Comparison of ENCODE assay signal across 8 cellular contexts in the genomic region with DNA sequence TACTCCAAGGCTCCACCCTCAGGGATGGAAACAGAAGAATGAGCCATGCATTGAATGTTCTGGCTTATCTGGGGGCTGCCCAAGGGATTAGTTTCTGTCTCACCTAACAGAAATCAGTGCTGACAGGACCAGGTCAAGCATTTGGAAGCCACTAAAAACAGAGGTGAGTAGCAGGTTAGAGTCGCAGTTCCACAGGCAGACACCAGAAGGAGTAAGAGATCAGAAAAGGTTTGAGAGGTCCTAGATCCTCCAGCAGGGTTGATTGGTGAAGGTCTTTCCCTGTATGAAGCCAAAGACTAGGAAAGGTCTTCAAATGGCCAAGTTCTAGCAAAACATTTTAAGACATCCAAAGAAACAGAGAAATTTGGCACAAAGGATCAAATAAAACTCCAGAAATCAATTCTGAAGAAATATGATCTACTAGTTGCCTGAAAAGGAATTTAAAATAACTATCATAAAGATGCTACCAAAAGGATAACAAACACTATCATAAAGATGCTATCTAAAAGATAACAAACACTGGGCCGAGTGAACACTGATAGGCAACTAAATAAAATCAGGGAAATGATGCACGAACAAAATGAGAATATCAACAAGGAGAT. TPM values are rescaled to one million over a fixed set of nuclear protein-coding genes. Genes with fewer than 3 reads are reported as not detected.
DNase-seq lines count a peak whose midpoint lies in the region; ATAC-seq, FAIRE-seq and TF ChIP-seq lines count a peak whose summit lies in the region.

No MANE protein-coding gene starts in this region.

- peaks cover 1% of the 10 kb centered on the region for H3K36me3 Mint-ChIP-seq in astrocyte (ENCODE audit: low read depth, unreplicated experiment)

- in situ Hi-C loops in G401 (cut with HindIII; ENCODE audit: low sequenced_read_pairs) = no loop called here

- H3K4me1 Mint-ChIP-seq in astrocyte (ENCODE audit: low read depth, unreplicated experiment) = peaks cover 4% of the 10 kb centered on the region
- no peaks in the 10 kb centered on the region for H3K4me1 Mint-ChIP-seq in stimulated activated naive CD8-positive, alpha-beta T cell treated with anti-CD3 and anti-CD28 coated beads, Interleukin-15, amount 100 ng/mL, for 72 hours

- no peak overlapping the region for H3K27ac ChIP-seq in astrocyte (ENCODE audit: low read depth, low read length)

- no peak overlapping the region for H3K4me3 Mint-ChIP-seq in astrocyte (ENCODE audit: unreplicated experiment)
- no peak overlapping the region for H3K4me3 Mint-ChIP-seq in stimulated activated naive CD8-positive, alpha-beta T cell treated with anti-CD3 and anti-CD28 coated beads, Interleukin-15, amount 100 ng/mL, for 72 hours

- H3K4me1 ChIP-seq in astrocyte (ENCODE audit: insufficient read depth, low read length) = no peaks in the 10 kb centered on the region

- FAIRE-seq in astrocyte (lab: Jason Lieb, UNC) = peak; percentile 83

- H3K9me3 ChIP-seq in astrocyte (ENCODE audit: insufficient read depth, low read depth, low read length) = peaks cover 3% of the 10 kb centered on the region

- no peak overlapping the region for H3K9ac ChIP-seq in astrocyte (ENCODE audit: low read length)

- H3K27me3 Mint-ChIP-seq in astrocyte (ENCODE audit: low read depth, unreplicated experiment) = peaks cover 2% of the 10 kb centered on the region
- no peaks in the 10 kb centered on the region for H3K27me3 Mint-ChIP-seq in stimulated activated naive CD8-positive, alpha-beta T cell treated with anti-CD3 and anti-CD28 coated beads, Interleukin-15, amount 100 ng/mL, for 72 hours

- H3K27ac Mint-ChIP-seq in astrocyte (ENCODE audit: unreplicated experiment) = no peak overlapping the region
- H3K27ac Mint-ChIP-seq in stimulated activated naive CD8-positive, alpha-beta T cell treated with anti-CD3 and anti-CD28 coated beads, Interleukin-15, amount 100 ng/mL, for 72 hours = no peak overlapping the region

- peak; percentile 25 for DNase-seq in G401 (ENCODE audit: low spot score)
- DNase-seq in Kasumi-1 (lab: John Stamatoyannopoulos, UW) = peak; percentile 52 to 78
- DNase-seq in SHP77 treated with DMSO at 0.1 percent for 48 hours (lab: John Stamatoyannopoulos, UW) = peak; percentile 35
- peak; percentile 8 for DNase-seq in astrocyte (ENCODE audit: low read depth)
- peak; percentile 56 for DNase-seq in kidney glomerular epithelial cell (lab: John Stamatoyannopoulos, UW)
- peak; percentile 38 to 45 for DNase-seq in stimulated activated naive CD8-positive, alpha-beta T cell treated with anti-CD3 and anti-CD28 coated beads, Interleukin-15, amount 100 ng/mL, for 72 hours

- no peaks in the 10 kb centered on the region for H3K36me3 ChIP-seq in astrocyte (ENCODE audit: insufficient read depth, low read length)

- H3K9me3 Mint-ChIP-seq in astrocyte (ENCODE audit: unreplicated experiment) = peaks cover 9% of the 10 kb centered on the region
- H3K9me3 Mint-ChIP-seq in stimulated activated naive CD8-positive, alpha-beta T cell treated with anti-CD3 and anti-CD28 coated beads, Interleukin-15, amount 100 ng/mL, for 72 hours = peaks cover 17% of the 10 kb centered on the region in 2 donors

- H2AFZ ChIP-seq in astrocyte (ENCODE audit: low read depth, low read length) = no peak overlapping the region

- H3K79me2 ChIP-seq in astrocyte (ENCODE audit: insufficient read depth, low read length) = no peaks in the 10 kb centered on the region

- no peak overlapping the region for H3K4me2 ChIP-seq in astrocyte (ENCODE audit: low read length)

- H3K4me3 ChIP-seq in astrocyte (ENCODE audit: insufficient read depth, low read depth, low read length) = no peak overlapping the region

- ATAC-seq in stimulated activated naive CD8-positive, alpha-beta T cell treated with anti-CD3 and anti-CD28 coated beads, Interleukin-15, amount 100 ng/mL, for 72 hours = peak; percentile 70
- no peak for ATAC-seq in HG03469 (IDR thresholded peaks at IDR 0.05; ENCODE audit: unreplicated experiment)
- ATAC-seq in HG02870 (IDR thresholded peaks at IDR 0.05; ENCODE audit: unreplicated experiment) = no peak

- TF ChIP-seq CTCF in astrocyte (IDR thresholded peaks at IDR 0.05; ENCODE audit: insufficient read depth, low read depth, low read length) = peak; percentile 72

- peaks cover 5% of the 10 kb centered on the region for H3K27me3 ChIP-seq in astrocyte (ENCODE audit: insufficient read depth, low read length)

- H4K20me1 ChIP-seq in astrocyte (ENCODE audit: insufficient read depth, low read length) = no peaks in the 10 kb centered on the region

RNA-seq across cellular contexts. Expression of a gene that starts 19.5 kb away (rescaled TPM):
- total RNA-seq in G401 (2014; rRNA removed; shearing (Covaris generic)) = not detected in 2 replicates
- total RNA-seq in astrocyte = 6.9 and 8.4 TPM in 2 replicates

RNA-seq across cellular contexts. Expression of a gene that starts 21.8 kb away (rescaled TPM):
- total RNA-seq in G401 (2014; rRNA removed; shearing (Covaris generic)) = 41.0 and 71.7 TPM in 2 replicates
- total RNA-seq in astrocyte = 43.4 and 43.5 TPM in 2 replicates

Comparison
In these comparisons a context has a peak if more than half of its experiments do, and no peak if none do; other contexts are left out.
1. DNase-seq: peak in every context shown above with its lines; median percentile 65 in Kasumi-1; 56 in kidney glomerular epithelial cell; 42 in stimulated activated naive CD8-positive, alpha-beta T cell treated with anti-CD3 and anti-CD28 coated beads, Interleukin-15, amount 100 ng/mL, for 72 hours; 35 in SHP77 treated with DMSO at 0.1 percent for 48 hours; 25 in G401; 8 in astrocyte.